Comparison of ENCODE assay signal across 9 cellular contexts in genomic region chr1:1356796-1357401, GRCh38. TPM values are rescaled to one million over a fixed set of nuclear protein-coding genes. Genes with fewer than 3 reads are reported as not detected.
DNase-seq lines count a peak whose midpoint lies in the region; ATAC-seq, FAIRE-seq and TF ChIP-seq lines count a peak whose summit lies in the region.
"Had no signal": no experiment of that assay in that cellular context is flagged by ENCODE, and none has a peak within 500 bp of the region (broad histone marks: within the 10 kb centered on the region; RNA-seq: fewer than 3 reads in every experiment).

No MANE protein-coding gene starts in this region.

- BruUV-seq in K562 (replicated peaks; lab: Mats Ljungman, UMichigan) = no TSS peak

- no peak for TF ChIP-seq RAD21 in K562 (CRISPR knock-in tag; conservative IDR thresholded peaks at IDR 0.05 in 1 of 2, IDR thresholded peaks at IDR 0.05 in 1 of 2)

- peak overlapping the region; percentile 93 for H3K4me3 ChIP-seq in AG10803 (ENCODE audit: low read length)
- H3K4me3 ChIP-seq in K562 = peak overlapping the region; percentile 33

- H3K4me1 ChIP-seq in K562 (replicated peaks in 1 of 2; ENCODE audit: control insufficient read depth in 2 of 2, insufficient read depth in 2 of 2, low read length in 2 of 2) = peaks cover 19 to 94% of the 10 kb centered on the region in 2 experiments

- H3K9me1 ChIP-seq in K562 (ENCODE audit: control insufficient read depth, insufficient read depth, low read length) = no peaks in the 10 kb centered on the region

- no peak overlapping the region; the same call in 1 of the 2 replicates for H3K4me2 ChIP-seq in K562 (ENCODE audit: insufficient read depth, low read length)

- WGBS in K562 (ENCODE audit: insufficient coverage, low coverage, missing lambda C conversion rate) = 70% methylated on average over 24 of the region's 26 CpGs

- DNase-seq in AG10803 (ENCODE audit: low read depth) (no peak), K562 (ENCODE audit: extremely low read depth in 1 of 4, low spot score in 3 of 4) (no peak), myocyte (ENCODE audit: low read depth) (peak; percentile 38), OCI-M1 (lab: John Stamatoyannopoulos, UW) (no peak), NCI-H2171 treated with DMSO at 0.1 percent for 48 hours (lab: John Stamatoyannopoulos, UW) (no peak), urothelium cell line (ENCODE audit: low spot score) (no peak)
- DNase-seq: activated CD8-positive, alpha-beta memory T cell treated with anti-CD3 and anti-CD28 coated beads for 24 hours; COR-L47; NCI-H69 had no signal

- FAIRE-seq in K562 (lab: Jason Lieb, UNC) (no peak), urothelium cell line (lab: Jason Lieb, UNC) (no peak)

- TF ChIP-seq EP300 in K562 (IDR thresholded peaks at IDR 0.05; ENCODE audit: low read length) = no peak

- TF ChIP-seq CTCF in AG10803 (conservative IDR thresholded peaks at IDR 0.05; ENCODE audit: low read length) = no peak
- TF ChIP-seq CTCF in K562 (IDR thresholded peaks at IDR 0.05 in 2 of 3, conservative IDR thresholded peaks at IDR 0.05 in 1 of 3; ENCODE audit: insufficient read depth in 2 of 3, low read depth in 1 of 3, low read length in 3 of 3) = no peak

- H3K9ac ChIP-seq in K562 (ENCODE audit: insufficient read depth in 1 of 2, low read depth in 2 of 2, low read length in 2 of 2) = peak overlapping the region; percentile 30 to 89; a peak in 3 of 4 replicates

- no peaks in the 10 kb centered on the region for H3K36me3 ChIP-seq in K562 (ENCODE audit: control insufficient read depth, insufficient read depth, low read length)

- H3K79me2 ChIP-seq in K562 (ENCODE audit: control insufficient read depth, insufficient read depth, low read length) = peaks cover 10% of the 10 kb centered on the region; the same call in 2 of the 3 replicates

- no peak for TF ChIP-seq POLR2A in K562 (conservative IDR thresholded peaks at IDR 0.05)

- ATAC-seq in K562 = no peak

- H2AFZ ChIP-seq in K562 (ENCODE audit: low read depth, low read length) = no peak overlapping the region

- CTCF ChIA-PET in K562 (lab: Yijun Ruan, JAX; ENCODE audit: low intra/inter-chr PET ratio) = no interaction called here

- intact Hi-C loops in K562 (cut with micrococcal nuclease) = no loop called here

- in situ Hi-C loops in K562 (cut with MboI) = no loop called here

- H3K27ac ChIP-seq in K562 (ENCODE audit: extremely low read depth, low read depth, low read length) = no peak overlapping the region; the same call in 2 of the 3 replicates

- no peaks in the 10 kb centered on the region for H4K20me1 ChIP-seq in K562 (replicated peaks; ENCODE audit: control insufficient read depth, insufficient read depth, low read length)

- no peaks in the 10 kb centered on the region; a peak in 1 of 5 replicates for H3K27me3 ChIP-seq in K562 (ENCODE audit: control insufficient read depth in 2 of 2, insufficient read depth in 2 of 2, low read length in 2 of 2)

- POLR2A ChIA-PET in K562 (lab: Yijun Ruan, JAX) = interaction anchor here (1.0 to 1.3 kb wide), 2 partner anchors 13 to 15 kb away, joined by 3 to 5 read pairs; no protein-coding TSS in a partner anchor

- H3K9me3 ChIP-seq in K562 (replicated peaks; ENCODE audit: control insufficient read depth, insufficient read depth, low read depth, low read length) = 0 out of 2 replicates have a peak, but pooled peaks cover 2% of the 10 kb centered on the region

RNA-seq across cellular contexts. Expression of gene MXRA8, which starts 1.5 kb away (rescaled TPM):
- total RNA-seq in K562 (2011; cell fraction: chromatin; rRNA removed; ENCODE audit: low replicate concordance) = 12.2 and 30.9 TPM in 2 replicates
- total RNA-seq in K562 (2011; cell fraction: nucleolus; rRNA removed) = 39.7 and 42.5 TPM in 2 replicates
- 29.8 and 30.7 TPM in 2 replicates for total RNA-seq in K562 (2011; cell fraction: nucleoplasm; rRNA removed)
- 7.3 and 12.4 TPM in 2 replicates for total RNA-seq in K562 (2014; rRNA removed)
- total RNA-seq in K562 (2014; rRNA removed; fragmentation: Illumina TruSeq; extraction: Trizol) = 2.1 and 2.7 TPM in 2 replicates
- 4.8 and 5.5 TPM in 2 replicates for total RNA-seq in K562 (2015; rRNA removed; fragmentation: Illumina TruSeq; extraction: Trizol)
- total RNA-seq in K562 (2021) = 9.1 and 10.8 TPM in 2 replicates
- polyA plus RNA-seq in K562 (2011; rRNA removed) = 2.9 and 9.0 TPM in 2 replicates
- 4.0 and 38.2 TPM in 2 replicates for polyA plus RNA-seq in K562 (2011; cell fraction: cytosol; rRNA removed)
- 18.3 and 101 TPM in 2 replicates for polyA plus RNA-seq in K562 (2011; cell fraction: nucleus; rRNA removed)
- 13.9 and 20.4 TPM in 2 replicates for polyA plus RNA-seq in K562 (2012)
- polyA plus RNA-seq in K562 (2014; fragmentation: Illumina TruSeq; extraction: Trizol) = 6.3 and 9.2 TPM in 2 replicates
- under 1 TPM; 0.66 to 0.83 TPM for polyA plus RNA-seq in K562 (2014; fragmentation: Nextera tagmentation; extraction: Ambion mirVana)
- polyA plus RNA-seq in K562 (2014; rRNA removed) = 11.3 and 13.1 TPM in 2 replicates
- polyA minus RNA-seq in K562 (2011; rRNA and poly(A)+ RNA removed) = 0.75 and 3.0 TPM in 2 replicates
- polyA minus RNA-seq in K562 (2011; cell fraction: cytosol; rRNA and poly(A)+ RNA removed) = 2.1 and 10.7 TPM in 2 replicates
- polyA minus RNA-seq in K562 (2011; cell fraction: nucleus; rRNA and poly(A)+ RNA removed) = 1.4 and 8.2 TPM in 2 replicates
- 224 and 252 TPM in 2 replicates for total RNA-seq in myocyte
- 360 TPM for polyA plus RNA-seq in myocyte (2012)

RNA-seq across cellular contexts. Expression of gene DVL1, which starts 7.7 kb away (rescaled TPM):
- total RNA-seq in K562 (2011; cell fraction: chromatin; rRNA removed; ENCODE audit: low replicate concordance) = 53.3 and 207 TPM in 2 replicates
- total RNA-seq in K562 (2011; cell fraction: nucleolus; rRNA removed) = 213 and 235 TPM in 2 replicates
- 85.9 and 103 TPM in 2 replicates for total RNA-seq in K562 (2011; cell fraction: nucleoplasm; rRNA removed)
- total RNA-seq in K562 (2014; rRNA removed) (135 and 143 TPM in 2 replicates), K562 (2014; rRNA removed; fragmentation: Illumina TruSeq; extraction: Trizol) (3.5 and 6.3 TPM in 2 replicates), K562 (2015; rRNA removed; fragmentation: Illumina TruSeq; extraction: Trizol) (50.9 and 51.7 TPM in 2 replicates), K562 (2021) (106 and 118 TPM in 2 replicates), myocyte (121 and 137 TPM in 2 replicates)
- polyA plus RNA-seq in K562 (2011; rRNA removed) (24.3 and 42.1 TPM in 2 replicates), K562 (2014; fragmentation: Illumina TruSeq; extraction: Trizol) (13.9 and 43.4 TPM in 2 replicates), K562 (2014; fragmentation: Nextera tagmentation; extraction: Ambion mirVana) (under 1 TPM; 0.62 to 0.63 TPM), K562 (2014; rRNA removed) (119 and 136 TPM in 2 replicates)
- 39.8 and 107 TPM in 2 replicates for polyA plus RNA-seq in K562 (2011; cell fraction: cytosol; rRNA removed)
- 353 and 531 TPM in 2 replicates for polyA plus RNA-seq in K562 (2011; cell fraction: nucleus; rRNA removed)
- 65.5 and 75.0 TPM in 2 replicates for polyA plus RNA-seq in K562 (2012)
- polyA minus RNA-seq in K562 (2011; rRNA and poly(A)+ RNA removed) = 5.6 and 11.7 TPM in 2 replicates
- 32.9 and 47.2 TPM in 2 replicates for polyA minus RNA-seq in K562 (2011; cell fraction: cytosol; rRNA and poly(A)+ RNA removed)
- 69.3 and 81.9 TPM in 2 replicates for polyA minus RNA-seq in K562 (2011; cell fraction: nucleus; rRNA and poly(A)+ RNA removed)
- 85.5 TPM for polyA plus RNA-seq in myocyte (2012)

RNA-seq across cellular contexts. Expression of gene AURKAIP1, which starts 18.1 kb away (rescaled TPM):
- total RNA-seq in K562 (2011; cell fraction: chromatin; rRNA removed; ENCODE audit: low replicate concordance) = 23.0 and 76.1 TPM in 2 replicates
- total RNA-seq in K562 (2011; cell fraction: nucleolus; rRNA removed) = 97.2 and 110 TPM in 2 replicates
- 49.6 and 53.2 TPM in 2 replicates for total RNA-seq in K562 (2011; cell fraction: nucleoplasm; rRNA removed)
- total RNA-seq in K562 (2014; rRNA removed) (478 and 554 TPM in 2 replicates), K562 (2014; rRNA removed; fragmentation: Illumina TruSeq; extraction: Trizol) (19.4 and 34.6 TPM in 2 replicates), K562 (2015; rRNA removed; fragmentation: Illumina TruSeq; extraction: Trizol) (113 and 115 TPM in 2 replicates), K562 (2021) (346 and 388 TPM in 2 replicates), myocyte (183 and 198 TPM in 2 replicates)
- polyA plus RNA-seq in K562 (2011; rRNA removed) (92.0 and 96.0 TPM in 2 replicates), K562 (2014; fragmentation: Illumina TruSeq; extraction: Trizol) (66.4 and 151 TPM in 2 replicates), K562 (2014; fragmentation: Nextera tagmentation; extraction: Ambion mirVana) (10 to 100 TPM in 1 of 2 experiments, 1 to 10 TPM in 1; 7.8 to 32.9 TPM), K562 (2014; rRNA removed) (385 and 391 TPM in 2 replicates)
- 83.3 and 266 TPM in 2 replicates for polyA plus RNA-seq in K562 (2011; cell fraction: cytosol; rRNA removed)
- 80.6 and 118 TPM in 2 replicates for polyA plus RNA-seq in K562 (2011; cell fraction: nucleus; rRNA removed)
- 196 and 204 TPM in 2 replicates for polyA plus RNA-seq in K562 (2012)
- polyA minus RNA-seq in K562 (2011; rRNA and poly(A)+ RNA removed) = 16.0 and 24.9 TPM in 2 replicates
- polyA minus RNA-seq in K562 (2011; cell fraction: cytosol; rRNA and poly(A)+ RNA removed) = 55.8 and 62.3 TPM in 2 replicates
- 24.6 and 29.9 TPM in 2 replicates for polyA minus RNA-seq in K562 (2011; cell fraction: nucleus; rRNA and poly(A)+ RNA removed)
- 122 TPM for polyA plus RNA-seq in myocyte (2012)

RNA-seq across cellular contexts. Expression of gene TAS1R3, which starts 25.8 kb away (rescaled TPM):
- 0.19 and 0.58 TPM in 2 replicates for total RNA-seq in K562 (2011; cell fraction: chromatin; rRNA removed; ENCODE audit: low replicate concordance)
- 0.53 and 0.67 TPM in 2 replicates for total RNA-seq in K562 (2011; cell fraction: nucleolus; rRNA removed)
- 0.15 and 0.23 TPM in 2 replicates for total RNA-seq in K562 (2011; cell fraction: nucleoplasm; rRNA removed)
- total RNA-seq in K562 (2014; rRNA removed) = 0.12 TPM in 1 of 2 replicates, not detected in the other
- total RNA-seq in K562 (2014; rRNA removed; fragmentation: Illumina TruSeq; extraction: Trizol) = not detected in 2 replicates
- total RNA-seq in K562 (2015; rRNA removed; fragmentation: Illumina TruSeq; extraction: Trizol) = 0.04 TPM in 1 of 2 replicates, not detected in the other
- total RNA-seq in K562 (2021) = 0.07 and 0.09 TPM in 2 replicates
- polyA plus RNA-seq in K562 (2011; rRNA removed) = 0.05 TPM in 1 of 2 replicates, not detected in the other
- polyA plus RNA-seq in K562 (2011; cell fraction: cytosol; rRNA removed) = 0.03 and 0.06 TPM in 2 replicates
- 0.25 and 0.31 TPM in 2 replicates for polyA plus RNA-seq in K562 (2011; cell fraction: nucleus; rRNA removed)
- polyA plus RNA-seq in K562 (2012) = 0.26 and 0.37 TPM in 2 replicates
- not detected in 2 replicates for polyA plus RNA-seq in K562 (2014; fragmentation: Illumina TruSeq; extraction: Trizol)
- not detected for polyA plus RNA-seq in K562 (2014; fragmentation: Nextera tagmentation; extraction: Ambion mirVana)
- 0.03 and 0.13 TPM in 2 replicates for polyA plus RNA-seq in K562 (2014; rRNA removed)
- polyA minus RNA-seq in K562 (2011; rRNA and poly(A)+ RNA removed) = not detected in 2 replicates
- not detected in 2 replicates for polyA minus RNA-seq in K562 (2011; cell fraction: cytosol; rRNA and poly(A)+ RNA removed)
- polyA minus RNA-seq in K562 (2011; cell fraction: nucleus; rRNA and poly(A)+ RNA removed) = 0.13 and 0.22 TPM in 2 replicates
- total RNA-seq in myocyte = 0.10 and 0.13 TPM in 2 replicates
- 0.32 TPM for polyA plus RNA-seq in myocyte (2012)

RNA-seq across cellular contexts. Expression of gene CPTP, which starts 32.3 kb away (rescaled TPM):
- 3.4 and 22.1 TPM in 2 replicates for total RNA-seq in K562 (2011; cell fraction: chromatin; rRNA removed; ENCODE audit: low replicate concordance)
- total RNA-seq in K562 (2011; cell fraction: nucleolus; rRNA removed) = 31.8 and 32.0 TPM in 2 replicates
- total RNA-seq in K562 (2011; cell fraction: nucleoplasm; rRNA removed) = 11.2 and 13.9 TPM in 2 replicates
- 21.6 and 33.4 TPM in 2 replicates for total RNA-seq in K562 (2014; rRNA removed)
- 3.0 and 3.5 TPM in 2 replicates for total RNA-seq in K562 (2014; rRNA removed; fragmentation: Illumina TruSeq; extraction: Trizol)
- 8.4 and 10.1 TPM in 2 replicates for total RNA-seq in K562 (2015; rRNA removed; fragmentation: Illumina TruSeq; extraction: Trizol)
- 25.4 and 25.8 TPM in 2 replicates for total RNA-seq in K562 (2021)
- 3.5 and 5.7 TPM in 2 replicates for polyA plus RNA-seq in K562 (2011; rRNA removed)
- polyA plus RNA-seq in K562 (2011; cell fraction: cytosol; rRNA removed) = 7.2 and 32.1 TPM in 2 replicates
- polyA plus RNA-seq in K562 (2011; cell fraction: nucleus; rRNA removed) = 5.6 and 10.3 TPM in 2 replicates
- 14.5 and 17.3 TPM in 2 replicates for polyA plus RNA-seq in K562 (2012)
- polyA plus RNA-seq in K562 (2014; fragmentation: Illumina TruSeq; extraction: Trizol) = 2.7 and 9.1 TPM in 2 replicates
- polyA plus RNA-seq in K562 (2014; fragmentation: Nextera tagmentation; extraction: Ambion mirVana) = under 1 TPM; 0.11 to 0.20 TPM
- polyA plus RNA-seq in K562 (2014; rRNA removed) = 12.4 and 12.9 TPM in 2 replicates
- polyA minus RNA-seq in K562 (2011; rRNA and poly(A)+ RNA removed) = 2.1 and 2.4 TPM in 2 replicates
- polyA minus RNA-seq in K562 (2011; cell fraction: cytosol; rRNA and poly(A)+ RNA removed) = 9.2 and 12.1 TPM in 2 replicates
- polyA minus RNA-seq in K562 (2011; cell fraction: nucleus; rRNA and poly(A)+ RNA removed) = 14.0 and 17.8 TPM in 2 replicates
- total RNA-seq in myocyte = 26.2 and 28.9 TPM in 2 replicates
- polyA plus RNA-seq in myocyte (2012) = 18.2 TPM
